ENCODE assay signal across 11 cellular contexts in genomic region chr4:125735107-125735506, GRCh38.
A peak's percentile ranks its signal among the peaks of the same experiment; 100 is the strongest.
DNase-seq lines count a peak whose midpoint lies in the region; ATAC-seq and TF ChIP-seq lines count a peak whose summit lies in the region.
"Had no signal": no experiment of that assay in that cellular context is flagged by ENCODE, and none has a peak within 500 bp of the region (broad histone marks: within the 10 kb centered on the region; RNA-seq: fewer than 3 reads in every experiment).

No MANE protein-coding gene starts in this region.

- intact Hi-C loops in body of pancreas (cut with DNase I): no loop called here

- no peaks in the 10 kb centered on the region for H3K36me3 ChIP-seq in body of pancreas (replicated peaks in 1 of 2; ENCODE audit: insufficient read depth in 1 of 2, low read depth in 2 of 2)

- no peak for TF ChIP-seq CTCF in body of pancreas (IDR thresholded peaks at IDR 0.05)

- peaks cover 7% of the 10 kb centered on the region for H3K4me1 ChIP-seq in body of pancreas

- WGBS in body of pancreas, 2 donors: 26 to 30% methylated on average over 4 of the region's 4 CpGs

- ATAC-seq in body of pancreas: peak; percentile 92
- no peak for ATAC-seq in HG03045 (IDR thresholded peaks at IDR 0.05; ENCODE audit: unreplicated experiment)

- no peaks in the 10 kb centered on the region for H3K27me3 ChIP-seq in body of pancreas

- DNase-seq in HT-29 (ENCODE audit: low spot score): peak; percentile 44
- peak; percentile 23 to 43 (median 32) for DNase-seq in body of pancreas
- DNase-seq in iPS-NIHi11 (ENCODE audit: low spot score): peak; percentile 49
- peak; percentile 57 for DNase-seq in stromal cell of bone marrow (ENCODE audit: low read depth)
- DNase-seq in NCI-H1105 (lab: John Stamatoyannopoulos, UW): no peak
- no peak for DNase-seq in NCI-H2227 treated with DMSO at 0.1 percent for 48 hours (lab: John Stamatoyannopoulos, UW)
- DNase-seq in AML-193 (lab: John Stamatoyannopoulos, UW): no peak
- DNase-seq: activated CD4-positive, alpha-beta memory T cell treated with anti-CD3 and anti-CD28 coated beads for 36 hours; effector CD8-positive, alpha-beta T cell; NCI-H446 had no signal

- TF ChIP-seq POLR2A in body of pancreas (IDR thresholded peaks at IDR 0.05): no peak

- peak overlapping the region in 3 of 4 donors; percentile 25 to 76 (median 64) for H3K27ac ChIP-seq in body of pancreas

- no peak overlapping the region for H3K4me3 ChIP-seq in body of pancreas

- no peaks in the 10 kb centered on the region for H3K9me3 ChIP-seq in body of pancreas

Comparison
In these comparisons a context has a peak if more than half of its experiments do, and no peak if none do; other contexts are left out.
1. DNase-seq: peak in HT-29 (single experiment), body of pancreas (4 of 4), iPS-NIHi11 (single experiment) and stromal cell of bone marrow (single experiment); none in NCI-H1105 (single experiment), NCI-H2227 treated with DMSO at 0.1 percent for 48 hours (single experiment) and AML-193 (0 of 2).